ENCODE assay signal across 22 cellular contexts in genomic region chr3:117480981-117481380, GRCh38.
"Had no signal": no experiment of that assay in that cellular context is flagged by ENCODE, and none has a peak within 500 bp of the region (broad histone marks: within the 10 kb centered on the region; RNA-seq: fewer than 3 reads in every experiment).

No MANE protein-coding gene starts in this region.

- DNase-seq: effector CD8-positive, alpha-beta T cell; heart left ventricle; left colon; mammary epithelial cell; naive thymus-derived CD4-positive, alpha-beta T cell; nephron progenitor cell; posterior cingulate gyrus; sigmoid colon; stimulated activated CD4-positive, alpha-beta T cell treated with anti-CD3 and anti-CD28 coated beads, Interleukin-2, amount 100 ng/mL, for 24 hours; stimulated activated CD4-positive, alpha-beta T cell treated with anti-CD3 and anti-CD28 coated beads, Interleukin-4, amount 100 ng/mL, for 4 hours; stimulated activated naive B cell treated with anti-CD40 and anti-IgM and Interleukin-4, amounts not matched to agents 10 μg/mL and 1 μg/mL and 100 μg/mL, for 72 hours; stimulated activated naive CD8-positive, alpha-beta T cell treated with anti-CD3 and anti-CD28 coated beads, Interleukin-15, amount 100 ng/mL, for 72 hours; testis; upper lobe of right lung had no signal

- H3K36me3 ChIP-seq: heart left ventricle, neutrophil, sigmoid colon, tibial nerve, upper lobe of right lung, vagina had no signal

- H3K9me3 ChIP-seq: heart left ventricle, neutrophil, sigmoid colon, testis, tibial nerve, upper lobe of right lung, vagina had no signal

- H3K27me3 ChIP-seq: dorsolateral prefrontal cortex, heart left ventricle, neutrophil, sigmoid colon, testis, tibial nerve, upper lobe of right lung, vagina had no signal

- H3K4me3 ChIP-seq: dorsolateral prefrontal cortex, heart left ventricle, sigmoid colon, skin epidermis, testis, tibial nerve, upper lobe of right lung, vagina had no signal

- H3K27ac ChIP-seq: heart left ventricle, neutrophil, sigmoid colon, skin epidermis, testis, tibial nerve, upper lobe of right lung, vagina had no signal

- FAIRE-seq: endometrium, frontal cortex had no signal

- ATAC-seq: esophagus mucosa; heart left ventricle; left colon; naive thymus-derived CD4-positive, alpha-beta T cell; stimulated activated naive B cell treated with anti-CD40 and anti-IgM and Interleukin-4, amounts not matched to agents 10 μg/mL and 1 μg/mL and 100 μg/mL, for 72 hours; stimulated activated naive CD8-positive, alpha-beta T cell treated with anti-CD3 and anti-CD28 coated beads, Interleukin-15, amount 100 ng/mL, for 72 hours; upper lobe of right lung had no signal

- H3K4me1 ChIP-seq: heart left ventricle, sigmoid colon, testis, tibial nerve, upper lobe of right lung, vagina had no signal
